Comparison of ENCODE assay signal across 1 cellular context in the genomic region with DNA sequence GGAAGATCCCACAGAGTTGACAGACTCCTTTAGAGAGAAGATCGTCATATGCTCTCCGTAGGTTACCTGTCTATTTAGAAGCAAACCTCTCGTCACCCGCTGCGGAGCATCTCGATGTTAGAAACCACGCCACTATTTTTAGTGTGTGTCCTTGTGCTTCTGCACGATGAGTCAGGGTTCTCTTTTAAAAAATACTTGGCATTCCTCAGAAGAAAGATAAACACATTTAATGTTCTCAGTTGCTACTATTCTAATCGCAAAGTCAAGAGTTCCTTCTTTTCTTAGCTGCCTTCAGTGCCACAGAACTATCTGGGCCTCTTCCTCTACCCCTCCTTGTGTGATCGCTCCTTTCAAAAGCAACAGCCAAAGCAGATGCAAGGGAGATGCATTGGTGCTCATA.
TF ChIP-seq lines count a peak whose summit lies in the region.

No MANE protein-coding gene starts in this region.

TF ChIP-seq in K562, 482 proteins besides CTCF, POLR2A, EP300 and RAD21:
- TF ChIP-seq ARNT (IDR thresholded peaks at IDR 0.05) (no peak), TCF3 (CRISPR knock-in tag; IDR thresholded peaks at IDR 0.05) (0 out of 2 replicates have a peak, but pooled peaks have one; percentile 8)
